Comparison of ENCODE assay signal across 9 cellular contexts in the genomic region with DNA sequence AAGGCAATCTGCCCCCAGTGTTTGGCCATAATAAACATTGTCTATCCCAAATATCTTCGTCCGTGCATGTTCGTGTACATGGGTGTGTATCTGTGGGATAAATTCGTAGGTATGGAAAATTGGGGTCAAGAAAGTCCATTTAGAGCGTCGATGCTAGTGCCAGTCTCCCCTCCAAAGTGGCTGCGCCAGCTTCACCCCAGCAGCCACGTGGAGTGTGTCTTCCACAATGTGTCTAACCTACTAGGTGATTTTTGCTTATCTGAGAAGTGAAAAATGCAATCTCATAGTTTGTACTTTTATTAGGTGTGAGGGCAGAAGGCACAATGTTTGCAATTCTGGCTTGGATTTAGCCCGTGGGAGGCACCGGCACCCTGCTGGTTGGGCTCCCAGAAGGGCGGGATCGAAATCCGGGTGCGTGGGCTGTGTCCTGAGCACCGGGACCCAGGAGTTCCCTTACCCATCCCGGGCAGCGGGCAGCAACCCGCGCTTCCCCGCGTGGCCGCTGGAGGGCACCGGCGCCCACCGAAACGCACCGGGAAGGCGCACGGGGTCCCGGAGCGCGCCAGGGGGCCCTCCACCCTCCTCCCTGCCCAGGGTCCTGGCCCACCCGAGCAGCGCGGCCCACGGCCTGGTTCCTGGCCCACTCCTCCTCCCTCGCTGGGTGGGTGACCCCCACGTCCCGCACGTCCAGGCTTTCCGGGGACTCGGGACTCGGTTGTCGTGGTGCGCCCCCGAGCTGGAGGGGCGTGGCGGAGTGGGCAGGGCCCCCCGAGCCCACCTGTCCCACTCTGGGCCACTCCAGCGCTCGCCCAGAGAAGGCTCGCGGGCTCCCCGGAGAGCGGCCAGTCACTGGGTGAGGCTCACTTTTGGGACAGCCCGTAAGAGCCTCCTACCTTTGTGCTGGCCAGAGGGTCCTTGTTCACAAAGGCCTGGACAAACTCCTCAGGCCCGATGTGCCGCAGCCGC. TPM values are rescaled to one million over a fixed set of nuclear protein-coding genes. Genes with fewer than 3 reads are reported as not detected.
A peak's percentile ranks its signal among the peaks of the same experiment; 100 is the strongest.
DNase-seq lines count a peak whose midpoint lies in the region; ATAC-seq, FAIRE-seq and TF ChIP-seq lines count a peak whose summit lies in the region.
"Had no signal": no experiment of that assay in that cellular context is flagged by ENCODE, and none has a peak within 500 bp of the region (broad histone marks: within the 10 kb centered on the region; RNA-seq: fewer than 3 reads in every experiment).

No MANE protein-coding gene starts in this region.

- TF ChIP-seq CTCF in brain (conservative IDR thresholded peaks at IDR 0.05) = peak; percentile 89 to 93
- peak; percentile 67 for TF ChIP-seq CTCF in kidney (IDR thresholded peaks at IDR 0.05; ENCODE audit: borderline replicate concordance, extremely low read depth, insufficient read depth)

- no peak overlapping the region for H3K4me3 ChIP-seq in kidney (ENCODE audit: low read length in 2 of 2)

- peak; percentile 69 for DNase-seq in DMS 273 (lab: John Stamatoyannopoulos, UW; ENCODE audit: unreplicated experiment)
- DNase-seq in DMS 273 treated with DMSO at 0.1 percent for 48 hours (lab: John Stamatoyannopoulos, UW) = no peak
- DNase-seq in NCI-H226 = peak; percentile 17
- DNase-seq in kidney = peak; percentile 75
- DNase-seq in stimulated activated CD8-positive, alpha-beta memory T cell treated with anti-CD3 and anti-CD28 coated beads, Interleukin-4, amount 100 ng/mL, for 48 hours = peak; percentile 73

- H3K9me3 Mint-ChIP-seq in brain = peaks cover 0 to 5% (median 0%) of the 10 kb centered on the region in 5 experiments

- no peak overlapping the region for H3K4me3 Mint-ChIP-seq in brain

- no peak overlapping the region for H3K27ac ChIP-seq in kidney (ENCODE audit: low read depth in 2 of 2, low read length in 2 of 2)

- H3K36me3 Mint-ChIP-seq in brain = no peaks in the 10 kb centered on the region

- intact Hi-C loops in kidney (cut with DNase I) = no loop called here

- no peaks in the 10 kb centered on the region for H3K27me3 Mint-ChIP-seq in brain

- H3K27ac Mint-ChIP-seq in brain = peak overlapping the region in 1 of 5 experiments; percentile 5

- no peak for FAIRE-seq in kidney (lab: Jason Lieb, UNC)
- FAIRE-seq: A204.1 had no signal

- H3K9me3 ChIP-seq in kidney (ENCODE audit: control insufficient read depth in 1 of 2, low read length in 2 of 2) = no peaks in the 10 kb centered on the region

- H3K9ac ChIP-seq in kidney (ENCODE audit: low read length in 2 of 2) = no peak overlapping the region

- peaks cover 0 to 3% of the 10 kb centered on the region in 2 donors for H3K4me1 ChIP-seq in kidney (ENCODE audit: control insufficient read depth in 1 of 2, insufficient read depth in 1 of 2, low read depth in 1 of 2, low read length in 2 of 2)

- no peaks in the 10 kb centered on the region for H3K36me3 ChIP-seq in kidney (ENCODE audit: control insufficient read depth in 1 of 2, insufficient read depth in 2 of 2, low read length in 2 of 2)

- ATAC-seq in HG03521 (IDR thresholded peaks at IDR 0.05; ENCODE audit: unreplicated experiment) = no peak
- ATAC-seq in HG03045 (IDR thresholded peaks at IDR 0.05; ENCODE audit: unreplicated experiment) = no peak

- H3K4me1 Mint-ChIP-seq in brain = peaks cover 14% of the 10 kb centered on the region

RNA-seq across cellular contexts. Expression of gene RNF130, which starts 55.4 kb away (rescaled TPM):
- 96.7 TPM for polyA plus RNA-seq in brain (ENCODE audit: insufficient read depth, low read depth, low replicate concordance)
- 73.9 TPM for total RNA-seq in kidney
- polyA plus RNA-seq in kidney (ENCODE audit: insufficient read depth, low read depth, low replicate concordance) = 88.1 TPM
